Comparison of ENCODE assay signal across 19 cellular contexts in genomic region chr21:43359081-43359822, GRCh38.
DNase-seq lines count a peak whose midpoint lies in the region; ATAC-seq, FAIRE-seq and TF ChIP-seq lines count a peak whose summit lies in the region.
"Had no signal": no experiment of that assay in that cellular context is flagged by ENCODE, and none has a peak within 500 bp of the region (broad histone marks: within the 10 kb centered on the region; RNA-seq: fewer than 3 reads in every experiment).

No MANE protein-coding gene starts in this region.

- no peak overlapping the region for H3K4me3 ChIP-seq in right cardiac atrium (ENCODE audit: low read length)
- H3K4me3 ChIP-seq in left ventricle myocardium inferior = no peak overlapping the region
- no peak overlapping the region for H3K4me3 ChIP-seq in bronchial epithelial cell (ENCODE audit: low read depth, low read length)
- H3K4me3 ChIP-seq: coronary artery, mucosa of descending colon, SJSA1 had no signal

- peaks cover 4% of the 10 kb centered on the region for H3K27me3 Mint-ChIP-seq in type B pancreatic cell
- H3K27me3 Mint-ChIP-seq in effector memory CD8-positive, alpha-beta T cell = peaks cover 0 to 8% of the 10 kb centered on the region in 2 donors

- no peaks in the 10 kb centered on the region for H3K36me3 Mint-ChIP-seq in type B pancreatic cell
- H3K36me3 Mint-ChIP-seq in effector memory CD8-positive, alpha-beta T cell (ENCODE audit: insufficient read depth) = peaks cover 6% of the 10 kb centered on the region

- peak; percentile 43 for FAIRE-seq in bronchial epithelial cell (lab: Jason Lieb, UNC)
- FAIRE-seq: D721Med had no signal

- peaks cover 36% of the 10 kb centered on the region for H3K4me1 Mint-ChIP-seq in type B pancreatic cell (ENCODE audit: unreplicated experiment)
- peaks cover 15 to 19% of the 10 kb centered on the region in 2 donors for H3K4me1 Mint-ChIP-seq in effector memory CD8-positive, alpha-beta T cell (ENCODE audit: low read depth in 2 of 2)

- H3K9me3 ChIP-seq in right cardiac atrium (ENCODE audit: control insufficient read depth, low read length) (no peaks in the 10 kb centered on the region), left ventricle myocardium inferior (replicated peaks) (no peaks in the 10 kb centered on the region)
- H3K9me3 ChIP-seq: mucosa of descending colon, SJSA1 had no signal

- H3K36me3 ChIP-seq in left ventricle myocardium inferior (no peaks in the 10 kb centered on the region), bronchial epithelial cell (ENCODE audit: control insufficient read depth, insufficient read depth, low read length) (no peaks in the 10 kb centered on the region)
- H3K36me3 ChIP-seq: SJSA1 had no signal

- ATAC-seq in right cardiac atrium = no peak
- ATAC-seq in effector memory CD8-positive, alpha-beta T cell (replicated peaks) = no peak
- ATAC-seq: left lobe of liver, mucosa of descending colon had no signal

- no peak overlapping the region for H3K27ac Mint-ChIP-seq in type B pancreatic cell
- H3K27ac Mint-ChIP-seq in effector memory CD8-positive, alpha-beta T cell = peak overlapping the region in 1 of 2 donors; percentile 44

- TF ChIP-seq CTCF in left ventricle myocardium inferior (IDR thresholded peaks at IDR 0.05; ENCODE audit: borderline replicate concordance) (no peak), bronchial epithelial cell (IDR thresholded peaks at IDR 0.05; ENCODE audit: insufficient read depth, low read length, severe bottlenecking) (no peak), type B pancreatic cell (conservative IDR thresholded peaks at IDR 0.05) (no peak)

- WGBS in right cardiac atrium = 77% methylated on average over 23 of the region's 23 CpGs

- H3K27ac ChIP-seq in right cardiac atrium (ENCODE audit: low read length) (no peak overlapping the region), left ventricle myocardium inferior (replicated peaks) (no peak overlapping the region)
- H3K27ac ChIP-seq: coronary artery, parathyroid adenoma, SJSA1 had no signal

- DNase-seq in right cardiac atrium (peak; percentile 9 to 55 (median 51)), left ventricle myocardium inferior (no peak), NCI-H446 treated with DMSO at 0.1 percent for 48 hours (lab: John Stamatoyannopoulos, UW) (peak; percentile 83), bronchial epithelial cell (ENCODE audit: low read depth) (no peak), type B pancreatic cell (ENCODE audit: extremely low spot score, unreplicated experiment) (no peak), activated T-cell treated with anti-CD3 and anti-CD28 coated beads for 4 hours (no peak)
- DNase-seq in effector memory CD8-positive, alpha-beta T cell = no peak
- DNase-seq: activated naive CD4-positive, alpha-beta T cell treated with Interleukin-2 at 50 U/mL for 16 hours; foreskin melanocyte; mucosa of descending colon; NCI-H1105; NCI-H345; stimulated activated CD4-positive, alpha-beta T cell treated with anti-CD3 and anti-CD28 coated beads, Interleukin-2, amount 100 ng/mL, for 48 hours; T-helper 9 cell had no signal

- H3K4me3 Mint-ChIP-seq in type B pancreatic cell = no peak overlapping the region
- H3K4me3 Mint-ChIP-seq in effector memory CD8-positive, alpha-beta T cell = no peak overlapping the region

- H3K4me1 ChIP-seq in right cardiac atrium (ENCODE audit: control insufficient read depth, insufficient read depth, low read length) (peaks cover 6% of the 10 kb centered on the region), left ventricle myocardium inferior (peaks cover 32% of the 10 kb centered on the region)
- H3K4me1 ChIP-seq: SJSA1 had no signal

- H3K27me3 ChIP-seq in right cardiac atrium (ENCODE audit: control insufficient read depth, insufficient read depth) (no peaks in the 10 kb centered on the region), left ventricle myocardium inferior (ENCODE audit: low read depth) (no peaks in the 10 kb centered on the region), bronchial epithelial cell (ENCODE audit: control insufficient read depth, insufficient read depth, low read length) (no peaks in the 10 kb centered on the region)
- H3K27me3 ChIP-seq: SJSA1 had no signal

- intact Hi-C loops in right cardiac atrium (cut with DNase I) = loop anchor here in 1 of 4 donors (10.0 kb wide), 1 partner anchor 296 kb away; the partner anchor contains the start of genes HSF2BP and RRP1B
- intact Hi-C loops in left ventricle myocardium inferior (cut with micrococcal nuclease) = no loop called here

- no peaks in the 10 kb centered on the region for H3K9me3 Mint-ChIP-seq in type B pancreatic cell
- H3K9me3 Mint-ChIP-seq in effector memory CD8-positive, alpha-beta T cell = no peaks in the 10 kb centered on the region

Comparison
In these comparisons a context has a peak if more than half of its experiments do, and no peak if none do; other contexts are left out.
1. DNase-seq: peak in right cardiac atrium (3 of 3) and NCI-H446 treated with DMSO at 0.1 percent for 48 hours (single experiment); none in left ventricle myocardium inferior (single experiment), bronchial epithelial cell (single experiment), type B pancreatic cell (single experiment), activated T-cell treated with anti-CD3 and anti-CD28 coated beads for 4 hours (single experiment) and effector memory CD8-positive, alpha-beta T cell (0 of 3).